Comparison of ENCODE assay signal across 11 cellular contexts in genomic region chr15:90463381-90463780, GRCh38.
DNase-seq lines count a peak whose midpoint lies in the region; ATAC-seq, FAIRE-seq and TF ChIP-seq lines count a peak whose summit lies in the region.
"Had no signal": no experiment of that assay in that cellular context is flagged by ENCODE, and none has a peak within 500 bp of the region (broad histone marks: within the 10 kb centered on the region; RNA-seq: fewer than 3 reads in every experiment).

No MANE protein-coding gene starts in this region.

- H3K9me3 Mint-ChIP-seq in CD8-positive, alpha-beta T cell: no peaks in the 10 kb centered on the region
- H3K9me3 Mint-ChIP-seq: naive thymus-derived CD8-positive, alpha-beta T cell; type B pancreatic cell had no signal

- CTCF ChIA-PET in CD8-positive, alpha-beta T cell (lab: Charles Lee): no interaction called here

- intact Hi-C loops in sigmoid colon (cut with DNase I): no loop called here
- intact Hi-C loops in CD8-positive, alpha-beta T cell (cut with DNase I, micrococcal nuclease): no loop called here

- no peak overlapping the region for H3K4me3 ChIP-seq in SJSA1
- H3K4me3 ChIP-seq in fibroblast of villous mesenchyme (ENCODE audit: low read depth, low read length): no peak overlapping the region
- H3K4me3 ChIP-seq in sigmoid colon: no peak overlapping the region
- H3K4me3 ChIP-seq in CD8-positive, alpha-beta T cell (ENCODE audit: low read depth, low read length): no peak overlapping the region

- TF ChIP-seq EP300 in sigmoid colon (IDR thresholded peaks at IDR 0.05): peak in 1 of 4 donors; percentile 39

- ATAC-seq in HG03280 (IDR thresholded peaks at IDR 0.05; ENCODE audit: unreplicated experiment): no peak
- ATAC-seq in CD8-positive, alpha-beta T cell: no peak
- ATAC-seq: naive thymus-derived CD8-positive, alpha-beta T cell had no signal

- H3K4me1 Mint-ChIP-seq in CD8-positive, alpha-beta T cell (ENCODE audit: low read depth): peaks cover 14% of the 10 kb centered on the region

- WGBS in sigmoid colon, 2 donors: 83 to 94% methylated on average over 3 of the region's 3 CpGs

- no peak for DNase-seq in GM12891 (ENCODE audit: insufficient read length, low spot score)
- DNase-seq in SJSA1 (ENCODE audit: low read depth in 1 of 2, low spot score in 2 of 2): peak; percentile 51 to 81
- peak; percentile 62 for DNase-seq in fibroblast of villous mesenchyme (ENCODE audit: low read depth)
- DNase-seq in sigmoid colon: no peak
- DNase-seq in CD8-positive, alpha-beta T cell: no peak
- no peak for DNase-seq in iPS-NIHi11 (ENCODE audit: low spot score)
- no peak for DNase-seq in SW 1271 (lab: John Stamatoyannopoulos, UW)
- DNase-seq: activated naive CD4-positive, alpha-beta T cell treated with anti-CD3 and anti-CD28 coated beads, Interleukin-2, amount 50 U/mL, for 16 hours; naive thymus-derived CD8-positive, alpha-beta T cell had no signal

- TF ChIP-seq CTCF in fibroblast of villous mesenchyme (IDR thresholded peaks at IDR 0.05; ENCODE audit: insufficient read depth, low read depth, low read length) (no peak), sigmoid colon (IDR thresholded peaks at IDR 0.05) (no peak)
- no peak for TF ChIP-seq CTCF in CD8-positive, alpha-beta T cell (IDR thresholded peaks at IDR 0.05)

- peaks cover 83% of the 10 kb centered on the region for H3K36me3 Mint-ChIP-seq in CD8-positive, alpha-beta T cell

- POLR2A ChIA-PET in CD8-positive, alpha-beta T cell (lab: Charles Lee): no interaction called here

- H3K36me3 ChIP-seq in SJSA1 (peaks cover 72% of the 10 kb centered on the region), sigmoid colon (peaks cover 0 to 43% (median 19%) of the 10 kb centered on the region in 4 donors)
- peaks cover 19% of the 10 kb centered on the region for H3K36me3 ChIP-seq in CD8-positive, alpha-beta T cell (ENCODE audit: insufficient read depth, low read length)

- no peaks in the 10 kb centered on the region for H3K27me3 Mint-ChIP-seq in CD8-positive, alpha-beta T cell (ENCODE audit: low read depth)
- H3K27me3 Mint-ChIP-seq: naive thymus-derived CD8-positive, alpha-beta T cell; type B pancreatic cell had no signal

- no peak overlapping the region for H3K4me3 Mint-ChIP-seq in CD8-positive, alpha-beta T cell
- H3K4me3 Mint-ChIP-seq: naive thymus-derived CD8-positive, alpha-beta T cell; type B pancreatic cell had no signal

- no peak overlapping the region for H3K27ac Mint-ChIP-seq in CD8-positive, alpha-beta T cell
- H3K27ac Mint-ChIP-seq: type B pancreatic cell had no signal

- FAIRE-seq in GM12891 (lab: Jason Lieb, UNC): peak; percentile 55

- peaks cover 31% of the 10 kb centered on the region for H3K4me1 ChIP-seq in SJSA1 (replicated peaks)
- peaks cover 0 to 48% (median 36%) of the 10 kb centered on the region in 4 donors for H3K4me1 ChIP-seq in sigmoid colon
- no peaks in the 10 kb centered on the region for H3K4me1 ChIP-seq in CD8-positive, alpha-beta T cell (ENCODE audit: insufficient read depth, low read length)

- H3K9me3 ChIP-seq in SJSA1 (replicated peaks) (no peaks in the 10 kb centered on the region), sigmoid colon (no peaks in the 10 kb centered on the region)
- no peaks in the 10 kb centered on the region for H3K9me3 ChIP-seq in CD8-positive, alpha-beta T cell (ENCODE audit: low read length)

- TF ChIP-seq POLR2A in GM12891 (IDR thresholded peaks at IDR 0.05; ENCODE audit: low read depth, low read length) (no peak), sigmoid colon (IDR thresholded peaks at IDR 0.05) (no peak)

- H3K27me3 ChIP-seq in SJSA1 (replicated peaks): no peaks in the 10 kb centered on the region
- no peaks in the 10 kb centered on the region for H3K27me3 ChIP-seq in sigmoid colon
- no peaks in the 10 kb centered on the region for H3K27me3 ChIP-seq in CD8-positive, alpha-beta T cell (ENCODE audit: insufficient read depth, low read length)

- H3K27ac ChIP-seq in SJSA1 (peak overlapping the region; percentile 49), sigmoid colon (peak overlapping the region in 3 of 4 donors; percentile 36 to 76 (median 41))
- no peak overlapping the region for H3K27ac ChIP-seq in CD8-positive, alpha-beta T cell (ENCODE audit: low read depth, low read length)

TF ChIP-seq in GM12891, 5 proteins besides CTCF, POLR2A, EP300 and RAD21:
- TF ChIP-seq POU2F2 (IDR thresholded peaks at IDR 0.05; ENCODE audit: low read depth, low read length) (no peak), TAF1 (IDR thresholded peaks at IDR 0.05; ENCODE audit: low read depth, low read length) (no peak), SPI1 (IDR thresholded peaks at IDR 0.05; ENCODE audit: low read depth, low read length) (no peak), POLR2AphosphoS5 (IDR thresholded peaks at IDR 0.05; ENCODE audit: low read depth, low read length) (no peak), PAX5 (IDR thresholded peaks at IDR 0.05; ENCODE audit: insufficient read depth, low read length, severe bottlenecking) (no peak)

Comparison
In these comparisons a context has a peak if more than half of its experiments do, and no peak if none do; other contexts are left out.
1. DNase-seq: peak in SJSA1 (2 of 2) and fibroblast of villous mesenchyme (single experiment); none in GM12891 (single experiment), sigmoid colon (single experiment), CD8-positive, alpha-beta T cell (0 of 7), iPS-NIHi11 (single experiment) and SW 1271 (0 of 2).